In the genomic region with DNA sequence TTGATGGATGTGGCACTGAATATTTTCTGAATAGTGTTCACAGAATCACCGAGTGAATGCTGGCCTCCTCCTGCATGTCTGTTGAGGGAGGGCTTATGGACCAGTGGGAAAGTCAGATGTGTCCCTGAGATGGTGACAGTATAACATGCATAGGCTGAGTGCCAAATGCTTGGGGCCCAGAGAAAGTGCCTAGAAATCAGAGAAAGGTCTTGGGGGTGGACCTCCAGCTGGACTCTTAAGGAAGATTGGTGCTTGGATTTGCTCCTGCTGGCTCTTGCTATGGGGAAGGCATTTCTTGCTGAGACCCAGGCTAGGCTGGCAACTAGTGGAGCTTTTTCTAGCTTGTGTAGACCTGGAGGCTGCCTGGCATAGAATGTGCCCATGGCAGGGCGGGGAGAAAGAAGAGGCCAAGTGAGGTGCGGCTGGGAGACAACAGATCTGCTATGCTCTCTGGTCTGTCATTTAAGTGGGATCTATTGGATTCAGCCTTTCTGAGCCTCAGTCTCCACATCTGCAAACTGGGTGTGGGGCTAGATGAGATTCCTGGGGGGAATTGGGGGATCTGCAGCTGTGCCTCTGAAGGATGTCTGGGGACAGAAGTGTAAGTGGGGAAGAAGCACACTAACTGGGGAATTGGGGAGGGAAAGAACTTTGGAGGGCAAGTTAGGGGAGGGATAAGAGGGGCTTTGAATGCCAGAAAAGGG, we compare ENCODE assay signal across 21 cellular contexts. TPM values are rescaled to one million over a fixed set of nuclear protein-coding genes. Genes with fewer than 3 reads are reported as not detected.
DNase-seq lines count a peak whose midpoint lies in the region; ATAC-seq and TF ChIP-seq lines count a peak whose summit lies in the region.
"Had no signal": no experiment of that assay in that cellular context is flagged by ENCODE, and none has a peak within 500 bp of the region (broad histone marks: within the 10 kb centered on the region; RNA-seq: fewer than 3 reads in every experiment).

No MANE protein-coding gene starts in this region.

- H3K9me3 ChIP-seq in mesenchymal stem cell (ENCODE audit: control insufficient read depth, low read length) (no peaks in the 10 kb centered on the region), tibial artery (no peaks in the 10 kb centered on the region)
- H3K9me3 ChIP-seq: gastrocnemius medialis, ovary had no signal

- no peak for DNase-seq in activated naive CD4-positive, alpha-beta T cell treated with anti-CD3 and anti-CD28 coated beads, Interleukin-2, amount 10 ng/mL, durations not matched to agents 7 days and 5 days
- DNase-seq in chondrocyte (ENCODE audit: low spot score) (peak; percentile 43), mesenchymal stem cell (no peak), tibial artery (no peak), RPMI8226 (no peak), NOMO-1 treated with dmso at 0.1 percent for 144 hours (lab: John Stamatoyannopoulos, UW; ENCODE audit: unreplicated experiment) (no peak)
- DNase-seq: activated CD4-positive, alpha-beta T cell treated with anti-CD3 and anti-CD28 coated beads, Interleukin-2, amount 50 U/mL, for 48 hours; activated naive CD8-positive, alpha-beta T cell treated with anti-CD3 and anti-CD28 coated beads, Interleukin-2, amount 10 ng/mL, durations not matched to agents 7 days and 5 days; activated T-cell treated with anti-CD3 and anti-CD28 coated beads, Interleukin-2, amount 50 U/mL, for 72 hours; cerebellar nuclear complex; EL; gastrocnemius medialis; KBM-7; NCI-H1092; NCI-H2107; NCI-H526 treated with DMSO at 0.1 percent for 48 hours; small intestine had no signal

- peak overlapping the region; percentile 43 for H3K27ac Mint-ChIP-seq in activated naive CD4-positive, alpha-beta T cell treated with anti-CD3 and anti-CD28 coated beads, Interleukin-2, amount 50 U/mL, for 24 hours
- no peak overlapping the region for H3K27ac Mint-ChIP-seq in activated naive CD4-positive, alpha-beta T cell treated with anti-CD3 and anti-CD28 coated beads, Interleukin-2, amount 10 ng/mL, durations not matched to agents 7 days and 5 days
- no peak overlapping the region for H3K27ac Mint-ChIP-seq in chondrocyte (ENCODE audit: unreplicated experiment)
- H3K27ac Mint-ChIP-seq: activated naive CD8-positive, alpha-beta T cell treated with anti-CD3 and anti-CD28 coated beads, Interleukin-2, amount 10 ng/mL, durations not matched to agents 7 days and 5 days; activated T-cell treated with anti-CD3 and anti-CD28 coated beads, Interleukin-2, amount 50 U/mL, for 72 hours had no signal

- H3K18ac ChIP-seq in mesenchymal stem cell (ENCODE audit: low read depth in 1 of 2, low read length in 2 of 2) = no peak overlapping the region

- TF ChIP-seq CTCF in chondrocyte (IDR thresholded peaks at IDR 0.05) (no peak), tibial artery (IDR thresholded peaks at IDR 0.05) (no peak)

- intact Hi-C loops in tibial artery (cut with DNase I; ENCODE audit: low total_unique reads) = no loop called here

- no peak overlapping the region for H3K4me3 Mint-ChIP-seq in activated naive CD4-positive, alpha-beta T cell treated with anti-CD3 and anti-CD28 coated beads, Interleukin-2, amount 50 U/mL, for 24 hours
- H3K4me3 Mint-ChIP-seq in activated naive CD4-positive, alpha-beta T cell treated with anti-CD3 and anti-CD28 coated beads, Interleukin-2, amount 10 ng/mL, durations not matched to agents 7 days and 5 days = no peak overlapping the region
- no peak overlapping the region for H3K4me3 Mint-ChIP-seq in chondrocyte (ENCODE audit: unreplicated experiment)
- H3K4me3 Mint-ChIP-seq: activated naive CD8-positive, alpha-beta T cell treated with anti-CD3 and anti-CD28 coated beads, Interleukin-2, amount 10 ng/mL, durations not matched to agents 7 days and 5 days; activated T-cell treated with anti-CD3 and anti-CD28 coated beads, Interleukin-2, amount 50 U/mL, for 72 hours had no signal

- H3K9me3 Mint-ChIP-seq in activated naive CD4-positive, alpha-beta T cell treated with anti-CD3 and anti-CD28 coated beads, Interleukin-2, amount 50 U/mL, for 24 hours = no peaks in the 10 kb centered on the region
- no peaks in the 10 kb centered on the region for H3K9me3 Mint-ChIP-seq in activated naive CD4-positive, alpha-beta T cell treated with anti-CD3 and anti-CD28 coated beads, Interleukin-2, amount 10 ng/mL, durations not matched to agents 7 days and 5 days
- no peaks in the 10 kb centered on the region for H3K9me3 Mint-ChIP-seq in chondrocyte (ENCODE audit: low read depth)
- H3K9me3 Mint-ChIP-seq: activated naive CD8-positive, alpha-beta T cell treated with anti-CD3 and anti-CD28 coated beads, Interleukin-2, amount 10 ng/mL, durations not matched to agents 7 days and 5 days; activated T-cell treated with anti-CD3 and anti-CD28 coated beads, Interleukin-2, amount 50 U/mL, for 72 hours had no signal

- H3K27me3 ChIP-seq in mesenchymal stem cell (ENCODE audit: control insufficient read depth in 1 of 2, insufficient read depth in 1 of 2, low read length in 2 of 2) (no peaks in the 10 kb centered on the region), tibial artery (no peaks in the 10 kb centered on the region)
- H3K27me3 ChIP-seq: gastrocnemius medialis, ovary had no signal

- H3K4me2 ChIP-seq in mesenchymal stem cell (ENCODE audit: low read length, poor library complexity, severe bottlenecking) = no peak overlapping the region

- H3K9ac ChIP-seq in mesenchymal stem cell (ENCODE audit: low read length) = no peak overlapping the region

- no peak overlapping the region for H3K4ac ChIP-seq in mesenchymal stem cell (ENCODE audit: low read depth in 1 of 2, low read length in 2 of 2)

- no peak overlapping the region for H3K27ac ChIP-seq in mesenchymal stem cell (ENCODE audit: low read length, poor library complexity, severe bottlenecking)
- peak overlapping the region; percentile 80 to 84 for H3K27ac ChIP-seq in tibial artery

- H3K4me1 Mint-ChIP-seq in activated naive CD4-positive, alpha-beta T cell treated with anti-CD3 and anti-CD28 coated beads, Interleukin-2, amount 50 U/mL, for 24 hours = peaks cover 25% of the 10 kb centered on the region
- H3K4me1 Mint-ChIP-seq in activated naive CD4-positive, alpha-beta T cell treated with anti-CD3 and anti-CD28 coated beads, Interleukin-2, amount 10 ng/mL, durations not matched to agents 7 days and 5 days = peaks cover 28% of the 10 kb centered on the region
- H3K4me1 Mint-ChIP-seq in chondrocyte (ENCODE audit: low read depth) = peaks cover 33% of the 10 kb centered on the region

- H2BK5ac ChIP-seq in mesenchymal stem cell (ENCODE audit: low read depth, low read length, poor library complexity, severe bottlenecking) = no peak overlapping the region

- H3K4me1 ChIP-seq in mesenchymal stem cell (ENCODE audit: control insufficient read depth, insufficient read depth, low read depth, low read length) (peaks cover 16% of the 10 kb centered on the region), tibial artery (peaks cover 0 to 89% (median 48%) of the 10 kb centered on the region in 4 donors)

- H3K14ac ChIP-seq in mesenchymal stem cell (ENCODE audit: low read length in 2 of 2) = no peak overlapping the region

- H3K79me1 ChIP-seq in mesenchymal stem cell (replicated peaks; ENCODE audit: low read length, poor library complexity, severe bottlenecking) = peaks cover 37% of the 10 kb centered on the region

- no peak overlapping the region for H3K23ac ChIP-seq in mesenchymal stem cell (ENCODE audit: low read length in 2 of 2)

- no peak overlapping the region for H3K4me3 ChIP-seq in mesenchymal stem cell (ENCODE audit: insufficient read depth in 1 of 2, low read depth in 1 of 2, low read length in 2 of 2)
- no peak overlapping the region for H3K4me3 ChIP-seq in tibial artery
- H3K4me3 ChIP-seq: gastrocnemius medialis, ovary had no signal

- H4K8ac ChIP-seq in mesenchymal stem cell (ENCODE audit: low read length) = no peak overlapping the region

- CTCF ChIA-PET in activated naive CD4-positive, alpha-beta T cell treated with anti-CD3 and anti-CD28 coated beads, Interleukin-2, amount 10 ng/mL, durations not matched to agents 7 days and 5 days (lab: Charles Lee) = no interaction called here

- peak overlapping the region; percentile 60 for H2AK5ac ChIP-seq in mesenchymal stem cell (ENCODE audit: low read length, severe bottlenecking)

- H4K91ac ChIP-seq in mesenchymal stem cell (ENCODE audit: low read length) = no peak overlapping the region

- H3K27me3 Mint-ChIP-seq in activated naive CD4-positive, alpha-beta T cell treated with anti-CD3 and anti-CD28 coated beads, Interleukin-2, amount 50 U/mL, for 24 hours = no peaks in the 10 kb centered on the region
- peaks cover 54% of the 10 kb centered on the region for H3K27me3 Mint-ChIP-seq in activated naive CD4-positive, alpha-beta T cell treated with anti-CD3 and anti-CD28 coated beads, Interleukin-2, amount 10 ng/mL, durations not matched to agents 7 days and 5 days
- H3K27me3 Mint-ChIP-seq in chondrocyte (ENCODE audit: low read depth) = no peaks in the 10 kb centered on the region

- no peak overlapping the region for H2AFZ ChIP-seq in mesenchymal stem cell (ENCODE audit: low read depth, low read length)

- H3K36me3 Mint-ChIP-seq in activated naive CD4-positive, alpha-beta T cell treated with anti-CD3 and anti-CD28 coated beads, Interleukin-2, amount 50 U/mL, for 24 hours = peaks cover 4% of the 10 kb centered on the region
- H3K36me3 Mint-ChIP-seq in activated naive CD4-positive, alpha-beta T cell treated with anti-CD3 and anti-CD28 coated beads, Interleukin-2, amount 10 ng/mL, durations not matched to agents 7 days and 5 days = no peaks in the 10 kb centered on the region
- no peaks in the 10 kb centered on the region for H3K36me3 Mint-ChIP-seq in chondrocyte (ENCODE audit: low read depth)
- H3K36me3 Mint-ChIP-seq: activated naive CD8-positive, alpha-beta T cell treated with anti-CD3 and anti-CD28 coated beads, Interleukin-2, amount 10 ng/mL, durations not matched to agents 7 days and 5 days had no signal

- no peak overlapping the region for H2BK120ac ChIP-seq in mesenchymal stem cell (ENCODE audit: low read depth, low read length)

- ATAC-seq in HG02938 (IDR thresholded peaks at IDR 0.05; ENCODE audit: unreplicated experiment) = no peak
- ATAC-seq: activated T-cell treated with anti-CD3 and anti-CD28 coated beads, Interleukin-2, amount 50 U/mL, for 72 hours; SK-N-SH treated with all-trans-retinoic acid at 6 μM for 48 hours had no signal

- H2BK12ac ChIP-seq in mesenchymal stem cell (ENCODE audit: low read length in 2 of 2) = no peak overlapping the region

- H2BK15ac ChIP-seq in mesenchymal stem cell (ENCODE audit: low read depth, poor library complexity, severe bottlenecking) = no peak overlapping the region

- 98% methylated on average over 3 of the region's 3 CpGs for WGBS in mesenchymal stem cell

- H3K36me3 ChIP-seq in mesenchymal stem cell (ENCODE audit: control insufficient read depth in 1 of 2, insufficient read depth in 2 of 2, low read depth in 1 of 2, low read length in 2 of 2) = no peaks in the 10 kb centered on the region
- H3K36me3 ChIP-seq in tibial artery = no peaks in the 10 kb centered on the region
- H3K36me3 ChIP-seq: gastrocnemius medialis, ovary had no signal

RNA-seq across cellular contexts. Expression of gene ZNRF3, which starts 27.4 kb away (rescaled TPM):
- total RNA-seq in chondrocyte = 6.7 to 7.7 TPM (median 6.7 TPM) in 3 replicates
- 1.8 TPM for polyA plus RNA-seq in mesenchymal stem cell (2013, experiment 1 of 2)
- 2.0 TPM for polyA plus RNA-seq in mesenchymal stem cell (2013, experiment 2 of 2)
